Comparison of ENCODE assay signal across 8 cellular contexts in the genomic region with DNA sequence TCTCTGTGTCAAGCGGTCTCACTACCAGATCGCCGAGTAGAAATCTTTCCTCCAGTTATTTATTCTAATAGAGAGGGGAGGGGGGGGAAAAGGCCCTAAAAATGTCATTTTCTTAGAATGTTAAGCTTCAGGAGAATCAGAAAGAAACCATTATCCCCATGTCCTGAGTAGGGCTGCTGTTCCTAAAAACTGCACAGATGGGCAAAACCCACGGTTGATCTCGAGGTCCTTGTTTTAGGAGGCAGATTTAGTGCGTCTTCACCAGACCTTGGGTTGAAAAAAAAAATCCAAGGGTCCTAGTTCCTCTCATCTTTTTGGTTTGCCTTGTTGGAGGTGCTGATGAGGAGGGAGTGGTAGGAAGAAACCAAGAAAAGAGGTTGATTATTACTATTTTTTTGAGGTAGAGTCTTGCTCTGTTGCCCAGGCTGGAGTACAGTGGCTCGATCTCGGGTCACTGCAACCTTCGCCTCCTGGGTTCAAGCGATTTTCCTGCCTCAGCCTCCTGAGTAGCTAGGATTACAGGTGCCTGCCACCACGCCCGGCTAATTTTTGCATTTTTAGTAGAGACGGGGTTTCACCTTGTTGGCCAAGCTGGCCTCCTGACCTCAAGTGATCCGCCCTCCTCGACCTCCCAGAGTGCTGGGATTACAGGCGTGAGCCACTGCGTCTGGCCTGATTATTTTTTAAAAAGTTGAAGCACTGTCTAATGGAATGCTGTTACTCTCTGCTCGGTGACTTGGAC.
DNase-seq lines count a peak whose midpoint lies in the region; ATAC-seq and TF ChIP-seq lines count a peak whose summit lies in the region.

No MANE protein-coding gene starts in this region.

- H3K4me3 ChIP-seq in GM12864 (ENCODE audit: low read depth, low read length) (peak overlapping the region; percentile 91), SK-N-MC (peak overlapping the region; percentile 82), fibroblast of pulmonary artery (replicated peaks; ENCODE audit: low read depth, low read length) (peak overlapping the region; percentile 63), rectal smooth muscle tissue (ENCODE audit: low read length) (peak overlapping the region; percentile 81)

- H3K27me3 ChIP-seq in rectal smooth muscle tissue (ENCODE audit: control insufficient read depth, insufficient read depth, low read length) = no peaks in the 10 kb centered on the region

- peaks cover 8% of the 10 kb centered on the region for H3K4me1 ChIP-seq in rectal smooth muscle tissue (ENCODE audit: control insufficient read depth, insufficient read depth, low read length)

- H3K27ac ChIP-seq in SK-N-MC (no peak overlapping the region), rectal smooth muscle tissue (ENCODE audit: low read depth, low read length) (peak overlapping the region; percentile 91)

- H3K36me3 ChIP-seq in SK-N-MC (ENCODE audit: insufficient read depth, low read length) (peaks cover 14% of the 10 kb centered on the region), rectal smooth muscle tissue (ENCODE audit: control insufficient read depth, insufficient read depth, low read length) (no peaks in the 10 kb centered on the region)

- DNase-seq in GM12864 (ENCODE audit: low read depth) (no peak), SK-N-MC (ENCODE audit: low read depth, low spot score) (no peak), fibroblast of pulmonary artery (ENCODE audit: low read depth) (no peak)

- TF ChIP-seq CTCF in GM12864 (IDR thresholded peaks at IDR 0.05; ENCODE audit: low read depth, low read length, missing control alignments) (no peak), fibroblast of pulmonary artery (IDR thresholded peaks at IDR 0.05; ENCODE audit: low read length, missing control alignments) (no peak)

- H3K9ac ChIP-seq in SK-N-MC (ENCODE audit: insufficient read length) = peak overlapping the region; percentile 82
- H3K9ac ChIP-seq in rectal smooth muscle tissue (ENCODE audit: low read length) = peak overlapping the region; percentile 51

- no peaks in the 10 kb centered on the region for H3K9me3 ChIP-seq in SK-N-MC (ENCODE audit: low read depth, low read length)

- ATAC-seq in GM18520 (IDR thresholded peaks at IDR 0.05; ENCODE audit: unreplicated experiment) (no peak), HG02885 (IDR thresholded peaks at IDR 0.05; ENCODE audit: poor library complexity, unreplicated experiment) (no peak), HG02938 (IDR thresholded peaks at IDR 0.05; ENCODE audit: unreplicated experiment) (no peak), HG02759 (IDR thresholded peaks at IDR 0.05; ENCODE audit: unreplicated experiment) (no peak)
